Comparison of ENCODE assay signal across 1 cellular context in the genomic region with DNA sequence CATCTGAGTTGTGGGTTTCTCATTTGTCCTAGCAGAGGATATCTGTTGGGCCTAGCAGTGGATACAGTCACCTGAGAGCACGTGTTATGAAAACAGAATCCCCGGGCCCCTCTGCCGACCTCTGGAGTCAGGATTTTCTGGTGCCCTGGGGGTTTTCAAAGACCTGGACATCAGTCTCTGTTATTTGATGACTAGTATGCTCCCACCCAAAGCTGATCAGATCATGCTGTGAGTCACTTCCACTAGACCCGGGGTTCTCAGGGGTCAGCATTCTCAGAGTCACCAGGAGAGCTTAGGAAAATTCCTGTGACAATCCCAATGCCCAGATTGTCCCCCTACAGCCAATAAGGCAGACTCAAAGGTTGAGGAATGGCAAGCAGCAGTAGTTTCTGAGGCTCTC.
A peak's percentile ranks its signal among the peaks of the same experiment; 100 is the strongest.
TF ChIP-seq lines count a peak whose summit lies in the region.

No MANE protein-coding gene starts in this region.

TF ChIP-seq in endothelial cell of umbilical vein, 7 proteins besides CTCF, POLR2A, EP300 and RAD21 (continued from another document):
- TF ChIP-seq, protein P1, sequence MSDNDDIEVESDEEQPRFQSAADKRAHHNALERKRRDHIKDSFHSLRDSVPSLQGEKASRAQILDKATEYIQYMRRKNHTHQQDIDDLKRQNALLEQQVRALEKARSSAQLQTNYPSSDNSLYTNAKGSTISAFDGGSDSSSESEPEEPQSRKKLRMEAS (IDR thresholded peaks at IDR 0.05; ENCODE audit: insufficient read depth, insufficient read length): no peak
- TF ChIP-seq POLR2AphosphoS5 (IDR thresholded peaks at IDR 0.05; ENCODE audit: insufficient read depth, low read depth, low read length) (peak; percentile 33), FOS (IDR thresholded peaks at IDR 0.05; ENCODE audit: borderline replicate concordance, insufficient read depth, low read length) (peak; percentile 82)
